Comparison of ENCODE assay signal across 8 cellular contexts in genomic region chrX:48945517-48946348, GRCh38. TPM values are rescaled to one million over a fixed set of nuclear protein-coding genes. Genes with fewer than 3 reads are reported as not detected.
DNase-seq lines count a peak whose midpoint lies in the region; ATAC-seq and TF ChIP-seq lines count a peak whose summit lies in the region.

No MANE protein-coding gene starts in this region.

- H3K9me3 ChIP-seq in left lung = no peaks in the 10 kb centered on the region
- H3K9me3 ChIP-seq in thyroid gland = no peaks in the 10 kb centered on the region

- H3K4me3 ChIP-seq in left lung (no peak overlapping the region), thyroid gland (replicated peaks in 1 of 3) (no peak overlapping the region)

- DNase-seq in NCI-H2196 (lab: John Stamatoyannopoulos, UW; ENCODE audit: unreplicated experiment) (peak; percentile 29), NCI-H2196 treated with DMSO at 0.1 percent for 48 hours (lab: John Stamatoyannopoulos, UW; ENCODE audit: unreplicated experiment) (no peak), HT1080 (ENCODE audit: low read depth) (peak; percentile 36), T-helper 22 cell (ENCODE audit: low read depth) (peak; percentile 30), cerebellum (ENCODE audit: low spot score) (peak; percentile 64), left lung (peak; percentile 52 to 80), thyroid gland (peak; percentile 42 to 45), omental fat pad (ENCODE audit: low spot score) (no peak)

- ATAC-seq in left lung (peak; percentile 86), omental fat pad (ENCODE audit: low FRiP score) (no peak)

- WGBS in thyroid gland, 2 donors = 61 to 66% methylated on average over 5 to 8 of the region's 8 CpGs

- H3K27ac ChIP-seq in left lung (no peak overlapping the region), thyroid gland (no peak overlapping the region)

- H3K36me3 ChIP-seq in left lung (peaks cover 0 to 10% of the 10 kb centered on the region in 2 donors), thyroid gland (no peaks in the 10 kb centered on the region)

- no peaks in the 10 kb centered on the region for H3K27me3 ChIP-seq in left lung
- no peaks in the 10 kb centered on the region for H3K27me3 ChIP-seq in thyroid gland

- no peak for TF ChIP-seq POLR2A in thyroid gland (IDR thresholded peaks at IDR 0.05)

- intact Hi-C loops in left lung (cut with DNase I) (no loop called here), thyroid gland (cut with DNase I) (no loop called here)

- peaks cover 0 to 8% of the 10 kb centered on the region in 2 donors for H3K4me1 ChIP-seq in left lung
- no peaks in the 10 kb centered on the region for H3K4me1 ChIP-seq in thyroid gland

- TF ChIP-seq CTCF in left lung (IDR thresholded peaks at IDR 0.05) (peak; percentile 64 to 66), thyroid gland (IDR thresholded peaks at IDR 0.05) (peak in 5 of 6 experiments; percentile 20 to 65 (median 40)), omental fat pad (IDR thresholded peaks at IDR 0.05) (peak in 1 of 3 donors; percentile 30)

RNA-seq across cellular contexts. Expression of gene OTUD5, which starts 11.7 kb away (rescaled TPM):
- total RNA-seq in HT1080 (2014; rRNA removed; shearing (Covaris generic)) = 30.0 and 31.7 TPM in 2 replicates
- polyA plus RNA-seq in HT1080 (2015; cell fraction: cytosol; rRNA removed) = 43.1 and 47.8 TPM in 2 replicates
- 92.3 and 101 TPM in 2 replicates for polyA plus RNA-seq in HT1080 (2015; cell fraction: nucleus; rRNA removed)
- total RNA-seq in cerebellum (21.5 TPM), left lung (10 to 100 TPM; 38.1 to 41.7 TPM), thyroid gland (10 to 100 TPM; 33.9 to 52.4 (median 43.3) TPM), omental fat pad (10 to 100 TPM; 32.7 to 43.0 (median 38.3) TPM)

RNA-seq across cellular contexts. Expression of gene KCND1, which starts 25.9 kb away (rescaled TPM):
- 0.23 and 0.42 TPM in 2 replicates for total RNA-seq in HT1080 (2014; rRNA removed; shearing (Covaris generic))
- 0.47 and 0.66 TPM in 2 replicates for polyA plus RNA-seq in HT1080 (2015; cell fraction: cytosol; rRNA removed)
- polyA plus RNA-seq in HT1080 (2015; cell fraction: nucleus; rRNA removed) = 1.7 and 1.9 TPM in 2 replicates
- total RNA-seq in cerebellum = 0.82 TPM
- total RNA-seq in left lung = 1 to 10 TPM; 2.3 to 4.3 TPM
- 1 to 10 TPM in 3 of 4 donors, under 1 TPM in 1; 0.54 to 1.6 (median 1.1) TPM for total RNA-seq in thyroid gland
- 10 to 100 TPM in 1 of 4 donors, 1 to 10 TPM in 3; 1.9 to 11.3 (median 3.7) TPM for total RNA-seq in omental fat pad

RNA-seq across cellular contexts. Expression of gene PIM2, which starts 26.9 kb away (rescaled TPM):
- 0.03 and 0.16 TPM in 2 replicates for total RNA-seq in HT1080 (2014; rRNA removed; shearing (Covaris generic))
- 1.7 and 2.2 TPM in 2 replicates for polyA plus RNA-seq in HT1080 (2015; cell fraction: cytosol; rRNA removed)
- polyA plus RNA-seq in HT1080 (2015; cell fraction: nucleus; rRNA removed) = 5.6 and 5.7 TPM in 2 replicates
- total RNA-seq in cerebellum = 5.9 TPM
- 10 to 100 TPM; 14.2 to 17.7 TPM for total RNA-seq in left lung
- total RNA-seq in thyroid gland = 10 to 100 TPM in 1 of 4 donors, 1 to 10 TPM in 3; 4.8 to 12.1 (median 5.9) TPM
- total RNA-seq in omental fat pad = 10 to 100 TPM in 2 of 4 donors, 1 to 10 TPM in 2; 9.6 to 14.0 (median 11.5) TPM

RNA-seq across cellular contexts. Expression of gene SLC35A2, which starts 34.3 kb away (rescaled TPM):
- total RNA-seq in HT1080 (2014; rRNA removed; shearing (Covaris generic)) = 19.4 and 30.6 TPM in 2 replicates
- polyA plus RNA-seq in HT1080 (2015; cell fraction: cytosol; rRNA removed) = 25.7 and 26.0 TPM in 2 replicates
- polyA plus RNA-seq in HT1080 (2015; cell fraction: nucleus; rRNA removed) = 35.5 and 36.6 TPM in 2 replicates
- 6.3 TPM for total RNA-seq in cerebellum
- 10 to 100 TPM; 38.0 to 39.4 TPM for total RNA-seq in left lung
- 10 to 100 TPM; 26.9 to 47.8 (median 32.3) TPM for total RNA-seq in thyroid gland
- 10 to 100 TPM; 10.2 to 22.0 (median 17.2) TPM for total RNA-seq in omental fat pad

RNA-seq across cellular contexts. Expression of gene PQBP1, which starts 48.0 kb away (rescaled TPM):
- total RNA-seq in HT1080 (2014; rRNA removed; shearing (Covaris generic)) = 80.8 and 109 TPM in 2 replicates
- polyA plus RNA-seq in HT1080 (2015; cell fraction: cytosol; rRNA removed) = 42.2 and 47.2 TPM in 2 replicates
- polyA plus RNA-seq in HT1080 (2015; cell fraction: nucleus; rRNA removed) = 48.8 and 51.8 TPM in 2 replicates
- total RNA-seq in cerebellum (19.8 TPM), left lung (10 to 100 TPM; 56.3 to 68.2 TPM), thyroid gland (10 to 100 TPM; 52.4 to 76.2 (median 57.2) TPM), omental fat pad (10 to 100 TPM; 36.6 to 59.7 (median 55.2) TPM)

Comparison
In these comparisons a context has a peak if more than half of its experiments do, and no peak if none do; other contexts are left out.
1. DNase-seq: peak in NCI-H2196 (single experiment), HT1080 (single experiment), T-helper 22 cell (single experiment), cerebellum (single experiment), left lung (2 of 2) and thyroid gland (2 of 2); none in NCI-H2196 treated with DMSO at 0.1 percent for 48 hours (single experiment) and omental fat pad (single experiment).